Comparison of ENCODE assay signal across 17 cellular contexts in the genomic region with DNA sequence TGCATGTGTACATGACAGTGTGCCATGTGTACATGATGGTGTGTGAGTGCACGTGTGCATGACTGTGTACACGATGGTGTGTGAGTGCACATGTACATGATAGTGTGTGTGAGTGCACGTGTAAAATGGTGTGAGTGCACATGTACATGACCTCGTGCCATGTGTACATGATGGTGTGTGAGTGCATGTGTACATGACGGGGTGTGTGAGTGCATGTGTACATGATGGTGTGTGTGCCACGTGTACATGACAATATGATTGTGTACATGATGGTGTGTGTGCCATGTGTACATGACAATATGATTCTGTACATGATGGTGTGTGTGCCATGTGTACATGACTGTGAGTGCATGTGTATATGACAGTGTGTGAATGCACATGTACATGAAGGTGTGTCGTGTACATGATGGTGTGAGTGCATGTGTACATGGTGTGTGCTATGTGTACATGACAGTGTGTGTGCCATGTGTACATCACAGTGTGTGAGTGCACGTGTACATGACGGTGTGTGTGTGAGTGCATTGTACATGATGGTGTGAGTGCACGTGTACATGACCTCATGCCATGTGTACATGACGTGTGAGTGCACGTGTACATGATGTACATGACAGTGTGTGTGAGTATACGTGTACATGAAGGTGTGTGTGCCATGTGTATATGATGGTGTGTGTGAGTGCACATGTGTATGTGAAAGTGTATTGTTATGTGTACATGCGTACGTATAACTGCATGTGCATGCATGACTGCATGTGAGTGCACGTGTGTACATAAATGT. TPM values are rescaled to one million over a fixed set of nuclear protein-coding genes. Genes with fewer than 3 reads are reported as not detected.
A peak's percentile ranks its signal among the peaks of the same experiment; 100 is the strongest.
DNase-seq lines count a peak whose midpoint lies in the region; ATAC-seq, FAIRE-seq and TF ChIP-seq lines count a peak whose summit lies in the region.
"Had no signal": no experiment of that assay in that cellular context is flagged by ENCODE, and none has a peak within 500 bp of the region (broad histone marks: within the 10 kb centered on the region; RNA-seq: fewer than 3 reads in every experiment).

No MANE protein-coding gene starts in this region.

- dilution Hi-C loops in IMR-90 (cut with HindIII; ENCODE audit: low sequenced_read_pairs, unreplicated experiment), result no loop called here

- H3K56ac ChIP-seq in IMR-90 (ENCODE audit: extremely low read depth, insufficient read depth, low read length), result no peak overlapping the region

- peaks cover 25% of the 10 kb centered on the region for H3K36me3 Mint-ChIP-seq in endothelial cell (ENCODE audit: low read depth, unreplicated experiment)
- H3K36me3 Mint-ChIP-seq in nephron progenitor cell (ENCODE audit: low read depth), result peaks cover 30% of the 10 kb centered on the region

- no peak for TF ChIP-seq CTCF in IMR-90 (conservative IDR thresholded peaks at IDR 0.05; ENCODE audit: low read depth, low read length)
- TF ChIP-seq CTCF in endothelial cell (IDR thresholded peaks at IDR 0.05; ENCODE audit: unreplicated experiment), result no peak
- no peak for TF ChIP-seq CTCF in nephron progenitor cell (IDR thresholded peaks at IDR 0.05)

- H3K9ac ChIP-seq in IMR-90 (ENCODE audit: low read depth, low read length), result no peak overlapping the region

- H3K4me1 Mint-ChIP-seq in endothelial cell (ENCODE audit: unreplicated experiment), result peaks cover 4% of the 10 kb centered on the region
- peaks cover 5% of the 10 kb centered on the region for H3K4me1 Mint-ChIP-seq in nephron progenitor cell

- H3K9me1 ChIP-seq in IMR-90 (ENCODE audit: insufficient read depth, low read length), result peaks cover 16% of the 10 kb centered on the region

- no peak for TF ChIP-seq POLR2A in GM12891 (IDR thresholded peaks at IDR 0.05; ENCODE audit: low read depth, low read length)
- TF ChIP-seq POLR2A in IMR-90 (IDR thresholded peaks at IDR 0.05; ENCODE audit: low read depth, low read length), result no peak
- no peak for TF ChIP-seq POLR2A in erythroblast (IDR thresholded peaks at IDR 0.05; ENCODE audit: low read length)

- no peaks in the 10 kb centered on the region for H3K27me3 ChIP-seq in IMR-90 (ENCODE audit: control insufficient read depth, insufficient read depth, low read length)

- H3K36me3 ChIP-seq in IMR-90 (ENCODE audit: control insufficient read depth, insufficient read depth, low read length), result no peaks in the 10 kb centered on the region

- H2BK20ac ChIP-seq in IMR-90 (ENCODE audit: low read depth, low read length), result no peak overlapping the region

- no peak overlapping the region; the same call in 1 of the 2 replicates for H2AK5ac ChIP-seq in IMR-90 (ENCODE audit: low read depth, low read length)

- 95% methylated on average over 16 of the region's 16 CpGs; no CpG with 5 or more reads in 1 of the 2 experiments for WGBS in IMR-90 (ENCODE audit: extremely low coverage in 2 of 2, insufficient read length in 1 of 2), 2 experiments

- no peak overlapping the region for H3K4ac ChIP-seq in IMR-90 (ENCODE audit: low read depth, low read length)

- no peak for DNase-seq in GM12891 (ENCODE audit: insufficient read length, low spot score)
- DNase-seq in IMR-90, result no peak
- DNase-seq in endothelial cell (ENCODE audit: low spot score), result no peak
- no peak for DNase-seq in nephron progenitor cell
- DNase-seq in NCI-H526 treated with DMSO at 0.1 percent for 48 hours (lab: John Stamatoyannopoulos, UW), result no peak
- no peak for DNase-seq in erythroblast (lab: John Stamatoyannopoulos, UW)
- DNase-seq: C1 segment of cervical spinal cord, DMS 273 treated with DMSO at 0.1 percent for 48 hours, GDM1, KG1, NCI-H1436, NCI-H2081 treated with DMSO at 0.1 percent for 48 hours, NCI-H524 had no signal

- H3K79me1 ChIP-seq in IMR-90 (ENCODE audit: low read depth in 1 of 2, low read length in 2 of 2), result peaks cover 0 to 10% of the 10 kb centered on the region in 2 experiments; a peak in 1 of 4 replicates

- no TSS peak for BruUV-seq in IMR-90 (replicated peaks; lab: Mats Ljungman, UMichigan)

- H3K4me2 ChIP-seq in IMR-90 (ENCODE audit: low read depth, low read length), result no peak overlapping the region

- intact Hi-C loops in IMR-90 (cut with micrococcal nuclease), result no loop called here

- no peak overlapping the region for H3K14ac ChIP-seq in IMR-90 (replicated peaks; ENCODE audit: low read depth, low read length)

- CTCF ChIA-PET in IMR-90 (lab: Yijun Ruan, JAX), result no interaction called here

- peak overlapping the region; percentile 73 for H3K4me3 Mint-ChIP-seq in endothelial cell (ENCODE audit: unreplicated experiment)
- H3K4me3 Mint-ChIP-seq in nephron progenitor cell, result no peak overlapping the region

- H3K27me3 Mint-ChIP-seq in endothelial cell (ENCODE audit: unreplicated experiment), result peaks cover 33% of the 10 kb centered on the region
- H3K27me3 Mint-ChIP-seq in nephron progenitor cell (ENCODE audit: low read depth, poor library complexity), result peaks cover 2% of the 10 kb centered on the region

- no peak overlapping the region for H3K23ac ChIP-seq in IMR-90 (ENCODE audit: low read depth, low read length)

- H3K27ac ChIP-seq in IMR-90 (ENCODE audit: insufficient read depth, low read length), result no peak overlapping the region

- peak overlapping the region; percentile 84 for H2AK9ac ChIP-seq in IMR-90 (replicated peaks; ENCODE audit: low read depth, low read length, poor library complexity)

- ATAC-seq in IMR-90 (ENCODE audit: low read depth), result no peak
- ATAC-seq in HG03135 (IDR thresholded peaks at IDR 0.05; ENCODE audit: unreplicated experiment), result no peak
- ATAC-seq in GM19455 (IDR thresholded peaks at IDR 0.05; ENCODE audit: unreplicated experiment), result no peak
- ATAC-seq: GM12878, Panc1 had no signal

- peaks cover 4% of the 10 kb centered on the region for H4K20me1 ChIP-seq in IMR-90 (ENCODE audit: insufficient read depth, low read length)

- no peak overlapping the region for H4K5ac ChIP-seq in IMR-90 (ENCODE audit: low read depth, low read length)

- no peaks in the 10 kb centered on the region for H3K4me1 ChIP-seq in IMR-90 (ENCODE audit: control insufficient read depth, insufficient read depth, low read length)

- peak; percentile 91 for FAIRE-seq in GM12891 (lab: Jason Lieb, UNC)

- in situ Hi-C loops in IMR-90 (cut with MboI; ENCODE audit: low sequenced_read_pairs), result no loop called here

- H3K9me3 Mint-ChIP-seq in endothelial cell (ENCODE audit: unreplicated experiment) (peaks cover 18% of the 10 kb centered on the region), nephron progenitor cell (peaks cover 50% of the 10 kb centered on the region)

- no peak overlapping the region for H3K4me3 ChIP-seq in IMR-90 (ENCODE audit: insufficient read depth, low read depth, low read length)
- H3K4me3 ChIP-seq: GM12878 had no signal

- H2BK15ac ChIP-seq in IMR-90 (ENCODE audit: low read depth, low read length), result no peak overlapping the region

- H2AFZ ChIP-seq in IMR-90 (replicated peaks; ENCODE audit: low read length, poor library complexity), result peak overlapping the region; percentile 67

- no peak overlapping the region for H3K18ac ChIP-seq in IMR-90 (ENCODE audit: low read depth, low read length)

- no peak overlapping the region for H4K8ac ChIP-seq in IMR-90 (ENCODE audit: low read depth in 2 of 2, low read length in 2 of 2)

- no peak for TF ChIP-seq RAD21 in IMR-90 (IDR thresholded peaks at IDR 0.05; ENCODE audit: low read length)

- POLR2A ChIA-PET in IMR-90 (lab: Charles Lee; ENCODE audit: unreplicated experiment), result no interaction called here

- H2BK120ac ChIP-seq in IMR-90 (ENCODE audit: low read depth, low read length), result no peak overlapping the region

- H3K9me3 ChIP-seq in IMR-90 (ENCODE audit: control insufficient read depth, insufficient read depth, low read length), result no peaks in the 10 kb centered on the region

- H3K27ac Mint-ChIP-seq in endothelial cell (ENCODE audit: unreplicated experiment), result peak overlapping the region; percentile 80
- peak overlapping the region; percentile 49 for H3K27ac Mint-ChIP-seq in nephron progenitor cell

- no peak overlapping the region for H4K91ac ChIP-seq in IMR-90 (ENCODE audit: insufficient read depth, low read depth, low read length)

- no peak overlapping the region for H2BK5ac ChIP-seq in IMR-90 (ENCODE audit: low read depth, low read length, poor library complexity, severe bottlenecking)

TF ChIP-seq in GM12891, 5 proteins besides CTCF, POLR2A, EP300 and RAD21:
- TF ChIP-seq TAF1 (IDR thresholded peaks at IDR 0.05; ENCODE audit: low read depth, low read length) (no peak), PAX5 (IDR thresholded peaks at IDR 0.05; ENCODE audit: insufficient read depth, low read length, severe bottlenecking) (no peak), POLR2AphosphoS5 (IDR thresholded peaks at IDR 0.05; ENCODE audit: low read depth, low read length) (no peak), POU2F2 (IDR thresholded peaks at IDR 0.05; ENCODE audit: low read depth, low read length) (no peak), SPI1 (IDR thresholded peaks at IDR 0.05; ENCODE audit: low read depth, low read length) (no peak)

TF ChIP-seq in IMR-90, 13 proteins besides CTCF, POLR2A, EP300 and RAD21:
- TF ChIP-seq RCOR1 (IDR thresholded peaks at IDR 0.05; ENCODE audit: insufficient replicate concordance, low read length) (no peak), RFX5 (IDR thresholded peaks at IDR 0.05; ENCODE audit: low read depth, low read length) (no peak), FOS (IDR thresholded peaks at IDR 0.05; ENCODE audit: low read depth, low read length) (no peak), MXI1 (IDR thresholded peaks at IDR 0.05; ENCODE audit: borderline replicate concordance, low read depth, low read length) (no peak)

RNA-seq across cellular contexts. Expression of gene FBRSL1, which starts 46.3 kb away (rescaled TPM):
- 14.6 TPM for polyA plus RNA-seq in GM12891 (2012; ENCODE audit: low read depth, missing spikeins)
- total RNA-seq in IMR-90 (2012; rRNA removed), result 0.36 and 0.83 TPM in 2 replicates
- polyA plus RNA-seq in IMR-90 (2012; rRNA removed), result 10.8 and 12.9 TPM in 2 replicates
- polyA plus RNA-seq in IMR-90 (2012; cell fraction: cytosol; rRNA removed), result 9.9 and 14.5 TPM in 2 replicates
- 30.2 and 71.7 TPM in 2 replicates for polyA plus RNA-seq in IMR-90 (2012; cell fraction: nucleus; rRNA removed; ENCODE audit: low replicate concordance)
- total RNA-seq in endothelial cell (ENCODE audit: unreplicated experiment), result 38.4 TPM

Comparison
In these comparisons a context has a peak if more than half of its experiments do, and no peak if none do; other contexts are left out.
1. RNA of gene FBRSL1, which starts 46.3 kb away (total RNA-seq): 38.4 TPM in endothelial cell (single experiment); 0.36 to 0.83 TPM in IMR-90; every median in the first group is over 10 times any median in the second.